8 cellular contexts compared by ENCODE assay signal in genomic region chr1:243850368-243851128, GRCh38. TPM values are rescaled to one million over a fixed set of nuclear protein-coding genes. Genes with fewer than 3 reads are reported as not detected.
DNase-seq lines count a peak whose midpoint lies in the region; ATAC-seq, FAIRE-seq and TF ChIP-seq lines count a peak whose summit lies in the region.

No MANE protein-coding gene starts in this region.

- H3K36me3 ChIP-seq in MG63 (no peaks in the 10 kb centered on the region), heart right ventricle (no peaks in the 10 kb centered on the region)

- H3K9me3 ChIP-seq in MG63 (no peaks in the 10 kb centered on the region), heart right ventricle (peaks cover 0 to 3% (median 0%) of the 10 kb centered on the region in 11 donors)

- WGBS in adipose tissue, 3 donors, result 1% methylated on average over 53 to 94 of the region's 94 CpGs
- 0 to 1% methylated on average over 73 to 94 of the region's 94 CpGs for WGBS in heart right ventricle, 2 donors

- H3K9me3 Mint-ChIP-seq in type B pancreatic cell, result no peaks in the 10 kb centered on the region

- H3K4me3 ChIP-seq in MG63, result peak overlapping the region; percentile 60
- peak overlapping the region; percentile 76 to 90 (median 81) for H3K4me3 ChIP-seq in heart right ventricle

- H3K4me1 Mint-ChIP-seq in type B pancreatic cell (ENCODE audit: unreplicated experiment), result peaks cover 12% of the 10 kb centered on the region

- H3K36me3 Mint-ChIP-seq in type B pancreatic cell, result no peaks in the 10 kb centered on the region

- H3K27ac ChIP-seq in adipose tissue (ENCODE audit: low read depth, low read length), result peak overlapping the region; percentile 55
- peak overlapping the region; percentile 92 to 99 (median 96) for H3K27ac ChIP-seq in heart right ventricle

- ATAC-seq in heart right ventricle, result peak; percentile 49 to 88 (median 76)

- peak overlapping the region; percentile 95 for H3K4me3 Mint-ChIP-seq in type B pancreatic cell

- TF ChIP-seq CTCF in heart right ventricle (IDR thresholded peaks at IDR 0.05) (no peak), type B pancreatic cell (conservative IDR thresholded peaks at IDR 0.05) (no peak)

- peaks cover 0 to 24% (median 14%) of the 10 kb centered on the region in 9 donors for H3K4me1 ChIP-seq in heart right ventricle

- H3K27me3 Mint-ChIP-seq in type B pancreatic cell, result peaks cover 39% of the 10 kb centered on the region

- H3K27me3 ChIP-seq in MG63 (peaks cover 30% of the 10 kb centered on the region), heart right ventricle (peaks cover 0 to 42% (median 15%) of the 10 kb centered on the region in 7 donors)

- no peak; the same call in 1 of the 2 replicates for TF ChIP-seq POLR2A in H54 (IDR thresholded peaks at IDR 0.05; ENCODE audit: low read depth, low read length)

- intact Hi-C loops in heart right ventricle (cut with DNase I), result loop anchor here in 2 of 10 donors (5.0 to 10.0 kb wide), 2 partner anchors 194 to 422 kb away; no protein-coding TSS in a partner anchor
- intact Hi-C loops in posterior vena cava (cut with DNase I), result no loop called here

- DNase-seq in GM04504 (ENCODE audit: low read depth) (peak; percentile 58), H54 (ENCODE audit: insufficient read length, low spot score) (peak; percentile 61), MG63 (peak; percentile 85), SW 1271 (lab: John Stamatoyannopoulos, UW) (peak; percentile 43 to 53), heart right ventricle (peak; percentile 80 to 82), posterior vena cava (ENCODE audit: low spot score) (peak; percentile 94), type B pancreatic cell (ENCODE audit: extremely low spot score, unreplicated experiment) (peak; percentile 87)

- no peak for FAIRE-seq in H54 (lab: Jason Lieb, UNC)

- peak overlapping the region; percentile 76 for H3K27ac Mint-ChIP-seq in type B pancreatic cell

RNA-seq across cellular contexts. Expression of gene AKT3, which starts 0.5 kb away (rescaled TPM):
- 4.4 and 8.0 TPM in 2 replicates for total RNA-seq in MG63 (2014; rRNA removed; shearing (Covaris generic); ENCODE audit: low replicate concordance)
- polyA plus RNA-seq in adipose tissue (10 to 100 TPM in 1 of 3 donors, 1 to 10 TPM in 2; 3.6 to 27.2 (median 8.0) TPM), heart right ventricle (1 to 10 TPM; 6.5 to 7.2 TPM)
- total RNA-seq in heart right ventricle (10 to 100 TPM; 11.8 to 27.6 (median 18.8) TPM), posterior vena cava (100 to 1,000 TPM; 119 to 169 TPM), type B pancreatic cell (ENCODE audit: low replicate concordance) (17.4 and 29.9 TPM in 2 replicates)

Comparison
In these comparisons a context has a peak if more than half of its experiments do, and no peak if none do; other contexts are left out.
1. Peak in every context shown above with its lines: DNase-seq, ATAC-seq, H3K4me3 ChIP-seq and H3K27ac ChIP-seq.